Comparison of ENCODE assay signal across 7 cellular contexts in the genomic region with DNA sequence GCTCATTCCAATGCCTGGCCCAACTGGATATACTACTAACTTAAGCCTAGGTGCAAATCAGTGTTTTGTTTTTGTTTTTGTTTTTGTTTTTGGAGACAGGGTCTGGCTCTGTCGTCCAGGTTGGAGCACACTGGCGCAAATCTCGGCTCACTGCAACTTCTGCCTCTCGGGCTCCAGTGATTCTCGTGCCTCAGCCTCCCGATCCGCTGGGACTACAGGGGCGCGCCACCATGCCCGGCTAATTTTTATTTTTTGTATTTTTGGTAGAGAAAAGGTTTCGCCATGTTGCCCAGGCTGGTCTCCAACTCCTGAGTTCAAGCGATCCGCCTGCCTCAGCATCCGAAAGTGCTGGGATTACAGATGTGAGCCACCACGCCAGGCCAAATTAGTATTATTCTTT. TPM values are rescaled to one million over a fixed set of nuclear protein-coding genes. Genes with fewer than 3 reads are reported as not detected.
DNase-seq lines count a peak whose midpoint lies in the region; ATAC-seq and TF ChIP-seq lines count a peak whose summit lies in the region.

No MANE protein-coding gene starts in this region.

- DNase-seq in RWPE1 (ENCODE audit: low spot score) (no peak), epithelial cell of proximal tubule (ENCODE audit: low read depth) (no peak), sigmoid colon (no peak), GM10266 (ENCODE audit: extremely low spot score) (no peak)
- DNase-seq in activated CD4-positive, CD25-positive, alpha-beta regulatory T cell (lab: John Stamatoyannopoulos, UW) = no peak

- POLR2A ChIA-PET in RWPE1 (lab: Yijun Ruan, JAX; ENCODE audit: low non-redundant PET) = interaction anchor here (0.7 kb wide), 1 partner anchor 121 kb away, joined by 3 read pairs; no protein-coding TSS in a partner anchor

- TF ChIP-seq CTCF in RWPE1 (conservative IDR thresholded peaks at IDR 0.05; ENCODE audit: low read depth) (no peak), epithelial cell of proximal tubule (conservative IDR thresholded peaks at IDR 0.05; ENCODE audit: low read depth, low read length) (no peak), sigmoid colon (IDR thresholded peaks at IDR 0.05) (no peak), GM10266 (IDR thresholded peaks at IDR 0.05; ENCODE audit: control insufficient read depth, insufficient read depth, low read depth, missing control alignments) (no peak)

- H3K9me3 ChIP-seq in sigmoid colon = no peaks in the 10 kb centered on the region

- 95 to 96% methylated on average over 15 of the region's 15 CpGs for WGBS in sigmoid colon, 2 donors

- no peaks in the 10 kb centered on the region for H3K27me3 ChIP-seq in sigmoid colon

- peaks cover 0 to 67% (median 55%) of the 10 kb centered on the region in 4 donors for H3K4me1 ChIP-seq in sigmoid colon

- intact Hi-C loops in sigmoid colon (cut with DNase I) = no loop called here

- CTCF ChIA-PET in RWPE1 (lab: Yijun Ruan, JAX) = no interaction called here

- TF ChIP-seq EP300 in sigmoid colon (IDR thresholded peaks at IDR 0.05) = no peak

- H3K36me3 ChIP-seq in sigmoid colon = peaks cover 3 to 23% (median 15%) of the 10 kb centered on the region in 4 donors

- H3K4me3 ChIP-seq in GM08714 (ENCODE audit: low read length) (peak overlapping the region; percentile 90), epithelial cell of proximal tubule (ENCODE audit: low read depth, low read length) (peak overlapping the region; percentile 83), sigmoid colon (peak overlapping the region in 3 of 4 donors; percentile 62 to 85 (median 83))

- H3K27ac ChIP-seq in RWPE1 = peak overlapping the region; percentile 98
- H3K27ac ChIP-seq in sigmoid colon = peak overlapping the region in 3 of 4 donors; percentile 90 to 94 (median 91)

- ATAC-seq in HG03442 (IDR thresholded peaks at IDR 0.05; ENCODE audit: unreplicated experiment) = no peak

- no peak for TF ChIP-seq POLR2A in sigmoid colon (IDR thresholded peaks at IDR 0.05)

RNA-seq across cellular contexts. Expression of gene PPP3CB, which starts 1.6 kb away (rescaled TPM):
- total RNA-seq in epithelial cell of proximal tubule (15.5 and 21.9 TPM in 2 replicates), sigmoid colon (100 to 1,000 TPM in 1 of 4 donors, 10 to 100 TPM in 3; 75.5 to 103 (median 85.8) TPM)
- polyA plus RNA-seq in sigmoid colon = 10 to 100 TPM; 21.0 to 23.8 (median 22.2) TPM
